Comparison of ENCODE assay signal across 8 cellular contexts in the genomic region with DNA sequence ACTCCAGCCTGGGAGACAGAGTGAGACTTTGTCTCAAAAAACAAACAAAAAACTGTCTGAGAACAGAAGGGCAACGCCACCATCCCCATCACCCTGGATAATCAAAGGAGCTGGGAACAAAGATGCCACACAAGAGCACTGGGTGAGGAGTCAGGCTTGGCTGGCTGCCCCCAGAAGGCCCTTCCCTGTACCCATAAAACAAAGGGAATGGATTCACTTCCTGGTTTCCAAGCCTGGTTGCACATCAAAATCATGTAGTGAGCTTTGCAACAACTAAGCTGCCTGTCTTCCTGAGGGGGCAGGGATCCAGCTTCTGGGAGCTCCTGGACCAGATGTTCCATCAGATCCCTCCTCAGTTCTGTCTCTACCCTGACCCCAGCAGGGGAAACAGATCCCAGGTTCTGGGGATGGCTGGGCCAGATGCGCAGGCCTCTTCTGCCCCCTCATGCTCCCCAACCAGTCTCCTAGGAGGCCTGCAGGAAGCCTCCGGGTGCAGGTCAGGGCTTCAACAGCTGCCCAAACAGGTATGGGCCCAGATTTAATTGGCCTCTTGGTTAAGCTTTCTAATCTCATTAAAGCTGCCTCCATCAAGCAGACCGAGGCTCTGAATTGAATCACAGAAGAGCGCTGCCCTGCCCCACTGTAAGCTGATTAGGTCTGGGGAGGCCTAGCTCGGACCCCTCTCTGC.
A peak's percentile ranks its signal among the peaks of the same experiment; 100 is the strongest.
DNase-seq lines count a peak whose midpoint lies in the region; ATAC-seq and TF ChIP-seq lines count a peak whose summit lies in the region.

No MANE protein-coding gene starts in this region.

- H3K27ac ChIP-seq in right cardiac atrium (ENCODE audit: low read length): peak overlapping the region; percentile 20

- no peak overlapping the region for H3K4me3 Mint-ChIP-seq in HFFc6

- no peak for TF ChIP-seq CTCF in HFFc6 (IDR thresholded peaks at IDR 0.05)
- no peak for TF ChIP-seq CTCF in retinal pigment epithelial cell (conservative IDR thresholded peaks at IDR 0.05; ENCODE audit: low read depth, low read length)

- H3K4me3 ChIP-seq in right cardiac atrium (ENCODE audit: low read length): no peak overlapping the region
- H3K4me3 ChIP-seq in retinal pigment epithelial cell (ENCODE audit: low read length): no peak overlapping the region

- H3K27me3 ChIP-seq in right cardiac atrium (ENCODE audit: control insufficient read depth, insufficient read depth): no peaks in the 10 kb centered on the region

- H3K36me3 Mint-ChIP-seq in HFFc6 (ENCODE audit: low read depth): no peaks in the 10 kb centered on the region

- DNase-seq in HFFc6: no peak
- DNase-seq in SK-MEL-5 (ENCODE audit: low read depth, low spot score): peak; percentile 26
- DNase-seq in right cardiac atrium: peak in 1 of 3 donors; percentile 46
- peak; percentile 60 for DNase-seq in retinal pigment epithelial cell (ENCODE audit: low read depth)
- DNase-seq in DMS79 (lab: John Stamatoyannopoulos, UW): no peak
- no peak for DNase-seq in NCI-H526 treated with DMSO at 0.1 percent for 48 hours (lab: John Stamatoyannopoulos, UW)

- 75% methylated on average over 6 of the region's 6 CpGs for WGBS in right cardiac atrium

- H3K9me3 ChIP-seq in right cardiac atrium (ENCODE audit: control insufficient read depth, low read length): no peaks in the 10 kb centered on the region

- ATAC-seq in right cardiac atrium (no peak), HG02870 (IDR thresholded peaks at IDR 0.05; ENCODE audit: unreplicated experiment) (no peak), GM21576 (IDR thresholded peaks at IDR 0.05; ENCODE audit: unreplicated experiment) (no peak)

- in situ Hi-C loops in SK-MEL-5 (cut with HindIII; ENCODE audit: low pct_unique_long_range_greater_than_20kb, low sequenced_read_pairs): no loop called here

- peaks cover 31% of the 10 kb centered on the region for H3K4me1 ChIP-seq in right cardiac atrium (ENCODE audit: control insufficient read depth, insufficient read depth, low read length)

- peaks cover 46% of the 10 kb centered on the region for H3K4me1 Mint-ChIP-seq in HFFc6 (ENCODE audit: low read depth)

- intact Hi-C loops in right cardiac atrium (cut with DNase I): no loop called here

- peaks cover 1% of the 10 kb centered on the region; the same call in 1 of the 2 replicates for H3K27me3 Mint-ChIP-seq in HFFc6 (ENCODE audit: insufficient read depth)

- H3K27ac Mint-ChIP-seq in HFFc6: 0 out of 2 replicates have a peak overlapping the region, but pooled peaks have one; percentile 17

- no peaks in the 10 kb centered on the region for H3K9me3 Mint-ChIP-seq in HFFc6

Comparison
In these comparisons a context has a peak if more than half of its experiments do, and no peak if none do; other contexts are left out.
1. DNase-seq: peak in SK-MEL-5 (single experiment) and retinal pigment epithelial cell (single experiment); none in HFFc6 (single experiment), DMS79 (single experiment) and NCI-H526 treated with DMSO at 0.1 percent for 48 hours (single experiment).